Comparison of ENCODE assay signal across 8 cellular contexts in the genomic region with DNA sequence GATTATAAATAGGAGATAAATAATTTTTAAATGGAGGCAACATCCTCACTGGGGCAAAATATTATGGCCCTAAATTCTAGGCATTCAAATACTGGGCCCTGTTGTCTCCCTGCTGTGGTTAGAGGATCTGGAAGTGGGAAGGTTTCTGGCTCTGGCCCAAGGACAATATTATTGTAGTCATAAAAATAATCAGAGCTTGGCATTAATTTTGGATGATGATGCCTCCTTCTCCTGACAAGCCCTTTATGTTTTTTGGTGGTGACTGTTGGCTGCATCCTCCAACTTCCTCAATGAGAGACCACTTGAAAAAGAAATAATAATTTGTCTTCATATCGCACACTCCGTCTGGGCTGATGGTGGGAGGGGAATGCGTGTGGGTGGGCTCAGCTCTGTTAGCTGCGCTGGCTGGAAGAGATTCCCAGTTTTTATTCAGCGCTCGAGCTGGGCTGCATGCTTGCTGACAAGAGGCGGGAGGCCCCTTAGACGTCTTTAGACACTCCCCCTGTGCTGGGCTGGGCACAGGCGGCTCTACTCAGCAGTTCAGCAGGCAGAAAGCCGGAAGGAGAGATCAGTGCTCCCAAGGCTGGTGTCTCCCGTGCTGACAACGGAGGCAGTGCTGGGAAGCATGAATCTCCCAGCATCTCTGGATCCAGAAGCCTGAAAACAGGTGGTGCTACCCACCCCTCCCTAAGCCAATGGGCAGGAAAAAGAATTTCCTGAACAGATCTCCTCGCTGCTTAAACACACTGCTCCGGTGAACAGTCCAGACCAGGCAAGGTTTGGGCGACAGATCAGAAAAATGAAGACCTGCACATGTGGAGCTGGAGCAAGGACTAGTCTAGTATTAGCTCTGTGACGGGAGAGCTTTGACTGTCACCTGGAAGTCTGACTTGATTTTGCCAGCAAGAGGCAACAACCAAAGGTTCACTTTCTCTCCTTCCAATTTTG.
DNase-seq lines count a peak whose midpoint lies in the region; ATAC-seq and TF ChIP-seq lines count a peak whose summit lies in the region.

No MANE protein-coding gene starts in this region.

- no peak overlapping the region for H3K4me3 ChIP-seq in BE2C (ENCODE audit: low read depth, low read length)
- H3K4me3 ChIP-seq in left lung = peak overlapping the region in 1 of 2 donors; percentile 7
- peak overlapping the region; percentile 24 for H3K4me3 ChIP-seq in upper lobe of right lung

- peaks cover 13% of the 10 kb centered on the region for H3K27me3 ChIP-seq in BE2C
- peaks cover 0 to 44% of the 10 kb centered on the region in 2 donors for H3K27me3 ChIP-seq in left lung
- H3K27me3 ChIP-seq in upper lobe of right lung = no peaks in the 10 kb centered on the region

- intact Hi-C loops in left lung (cut with DNase I) (no loop called here), upper lobe of right lung (cut with DNase I) (no loop called here)

- TF ChIP-seq CTCF in BE2C (IDR thresholded peaks at IDR 0.05; ENCODE audit: low read depth, low read length) = no peak
- no peak for TF ChIP-seq CTCF in left lung (IDR thresholded peaks at IDR 0.05)
- no peak for TF ChIP-seq CTCF in upper lobe of right lung (IDR thresholded peaks at IDR 0.05)

- H3K36me3 ChIP-seq in BE2C = no peaks in the 10 kb centered on the region
- no peaks in the 10 kb centered on the region for H3K36me3 ChIP-seq in left lung
- no peaks in the 10 kb centered on the region for H3K36me3 ChIP-seq in upper lobe of right lung

- H3K4me1 ChIP-seq in BE2C (no peaks in the 10 kb centered on the region), left lung (peaks cover 0 to 12% of the 10 kb centered on the region in 2 donors), upper lobe of right lung (peaks cover 12% of the 10 kb centered on the region)

- H3K27ac ChIP-seq in left lung (no peak overlapping the region), upper lobe of right lung (no peak overlapping the region)

- DNase-seq in BE2C (peak; percentile 26), NCI-H2029 treated with DMSO at 0.1 percent for 48 hours (lab: John Stamatoyannopoulos, UW) (peak; percentile 82), cerebellar cortex (ENCODE audit: low spot score) (peak; percentile 84), left lung (peak in 1 of 2 donors; percentile 63), upper lobe of right lung (no peak)
- no peak for DNase-seq in stimulated activated CD4-positive, alpha-beta T cell treated with anti-CD3 and anti-CD28 coated beads, Interleukin-4, amount 100 ng/mL, for 4 hours

- ATAC-seq in left lung (peak; percentile 86), upper lobe of right lung (peak; percentile 77), GM19455 (IDR thresholded peaks at IDR 0.05; ENCODE audit: unreplicated experiment) (no peak), HG02623 (IDR thresholded peaks at IDR 0.05; ENCODE audit: unreplicated experiment) (no peak)

- H3K9me3 ChIP-seq in BE2C = no peaks in the 10 kb centered on the region
- no peaks in the 10 kb centered on the region for H3K9me3 ChIP-seq in left lung
- H3K9me3 ChIP-seq in upper lobe of right lung = no peaks in the 10 kb centered on the region

Comparison
In these comparisons a context has a peak if more than half of its experiments do, and no peak if none do; other contexts are left out.
1. DNase-seq: peak in BE2C (single experiment), NCI-H2029 treated with DMSO at 0.1 percent for 48 hours (single experiment) and cerebellar cortex (single experiment); none in upper lobe of right lung (single experiment) and stimulated activated CD4-positive, alpha-beta T cell treated with anti-CD3 and anti-CD28 coated beads, Interleukin-4, amount 100 ng/mL, for 4 hours (0 of 2).
2. ATAC-seq: peak in left lung (single experiment) and upper lobe of right lung (single experiment); none in GM19455 (single experiment) and HG02623 (single experiment).